In genomic region chr2:160387558-160388262, GRCh38 we compare ENCODE assay signal across 8 cellular contexts.
DNase-seq lines count a peak whose midpoint lies in the region; ATAC-seq and TF ChIP-seq lines count a peak whose summit lies in the region.

No MANE protein-coding gene starts in this region.

- no peak for TF ChIP-seq POLR2A in sigmoid colon (IDR thresholded peaks at IDR 0.05)

- TF ChIP-seq CTCF in glutamatergic neuron (IDR thresholded peaks at IDR 0.05; ENCODE audit: partially characterized antibody, unreplicated experiment): no peak
- no peak for TF ChIP-seq CTCF in sigmoid colon (IDR thresholded peaks at IDR 0.05)

- no peaks in the 10 kb centered on the region for H3K27me3 Mint-ChIP-seq in activated T-helper 1 cell treated with anti-CD3 and anti-CD28 coated beads, Interleukin-12 subunit alpha, Interleukin-12 subunit beta, Interleukin-2, Interleukin-4 antibody, amounts not matched to agents 30 ng/mL and 10 ng/mL and 1 ng/mL, durations not matched to agents 14 hours and 24 hours and 36 hours (ENCODE audit: insufficient read depth)
- peaks cover 12% of the 10 kb centered on the region for H3K27me3 Mint-ChIP-seq in glutamatergic neuron (ENCODE audit: unreplicated experiment)

- peak overlapping the region; percentile 15 for H3K4me3 Mint-ChIP-seq in activated T-helper 1 cell treated with anti-CD3 and anti-CD28 coated beads, Interleukin-12 subunit alpha, Interleukin-12 subunit beta, Interleukin-2, Interleukin-4 antibody, amounts not matched to agents 30 ng/mL and 10 ng/mL and 1 ng/mL, durations not matched to agents 14 hours and 24 hours and 36 hours
- H3K4me3 Mint-ChIP-seq in glutamatergic neuron (ENCODE audit: unreplicated experiment): peak overlapping the region; percentile 55

- peak overlapping the region; percentile 40 for H3K27ac Mint-ChIP-seq in activated T-helper 1 cell treated with anti-CD3 and anti-CD28 coated beads, Interleukin-12 subunit alpha, Interleukin-12 subunit beta, Interleukin-2, Interleukin-4 antibody, amounts not matched to agents 30 ng/mL and 10 ng/mL and 1 ng/mL, durations not matched to agents 14 hours and 24 hours and 36 hours
- H3K27ac Mint-ChIP-seq in glutamatergic neuron (ENCODE audit: unreplicated experiment): peak overlapping the region; percentile 55

- H3K4me1 ChIP-seq in sigmoid colon: peaks cover 0 to 91% (median 73%) of the 10 kb centered on the region in 4 donors

- peak overlapping the region; percentile 74 to 88 (median 80) for H3K27ac ChIP-seq in sigmoid colon

- no peaks in the 10 kb centered on the region for H3K36me3 ChIP-seq in sigmoid colon

- H3K9me3 ChIP-seq in sigmoid colon: no peaks in the 10 kb centered on the region

- H3K4me1 Mint-ChIP-seq in activated T-helper 1 cell treated with anti-CD3 and anti-CD28 coated beads, Interleukin-12 subunit alpha, Interleukin-12 subunit beta, Interleukin-2, Interleukin-4 antibody, amounts not matched to agents 30 ng/mL and 10 ng/mL and 1 ng/mL, durations not matched to agents 14 hours and 24 hours and 36 hours (ENCODE audit: low read depth): peaks cover 63% of the 10 kb centered on the region
- peaks cover 53% of the 10 kb centered on the region for H3K4me1 Mint-ChIP-seq in glutamatergic neuron (ENCODE audit: low read depth, unreplicated experiment)

- H3K9me3 Mint-ChIP-seq in activated T-helper 1 cell treated with anti-CD3 and anti-CD28 coated beads, Interleukin-12 subunit alpha, Interleukin-12 subunit beta, Interleukin-2, Interleukin-4 antibody, amounts not matched to agents 30 ng/mL and 10 ng/mL and 1 ng/mL, durations not matched to agents 14 hours and 24 hours and 36 hours: no peaks in the 10 kb centered on the region
- H3K9me3 Mint-ChIP-seq in glutamatergic neuron (ENCODE audit: unreplicated experiment): peaks cover 6% of the 10 kb centered on the region

- WGBS in sigmoid colon, 2 donors: 63 to 78% methylated on average over 3 of the region's 3 CpGs

- H3K36me3 Mint-ChIP-seq in activated T-helper 1 cell treated with anti-CD3 and anti-CD28 coated beads, Interleukin-12 subunit alpha, Interleukin-12 subunit beta, Interleukin-2, Interleukin-4 antibody, amounts not matched to agents 30 ng/mL and 10 ng/mL and 1 ng/mL, durations not matched to agents 14 hours and 24 hours and 36 hours (ENCODE audit: low read depth): peaks cover 7% of the 10 kb centered on the region
- H3K36me3 Mint-ChIP-seq in glutamatergic neuron (ENCODE audit: unreplicated experiment): no peaks in the 10 kb centered on the region

- no peak for ATAC-seq in GM21737 (IDR thresholded peaks at IDR 0.05; ENCODE audit: unreplicated experiment)
- ATAC-seq in HG03460 (IDR thresholded peaks at IDR 0.05; ENCODE audit: unreplicated experiment): no peak

- peak; percentile 97 for DNase-seq in ELR (ENCODE audit: low read depth)
- DNase-seq in activated T-helper 1 cell treated with anti-CD3 and anti-CD28 coated beads, Interleukin-12 subunit alpha, Interleukin-12 subunit beta, Interleukin-2, Interleukin-4 antibody, amounts not matched to agents 30 ng/mL and 10 ng/mL and 1 ng/mL, durations not matched to agents 14 hours and 24 hours and 36 hours (ENCODE audit: low spot score): no peak
- DNase-seq in glutamatergic neuron: no peak
- DNase-seq in sigmoid colon: peak; percentile 95
- DNase-seq in NAMALWA (ENCODE audit: low spot score): no peak
- no peak for DNase-seq in OCI-M2 (lab: John Stamatoyannopoulos, UW; ENCODE audit: unreplicated experiment)

- H3K4me3 ChIP-seq in sigmoid colon: no peak overlapping the region

- intact Hi-C loops in activated T-helper 1 cell treated with anti-CD3 and anti-CD28 coated beads, Interleukin-12 subunit alpha, Interleukin-12 subunit beta, Interleukin-2, Interleukin-4 antibody, amounts not matched to agents 30 ng/mL and 10 ng/mL and 1 ng/mL, durations not matched to agents 14 hours and 24 hours and 36 hours (cut with micrococcal nuclease): loop anchor here (1.0 kb wide), 1 partner anchor 15 kb away; no protein-coding TSS in a partner anchor
- intact Hi-C loops in sigmoid colon (cut with DNase I): no loop called here

- TF ChIP-seq EP300 in sigmoid colon (IDR thresholded peaks at IDR 0.05): peak in 3 of 4 donors; percentile 31 to 85 (median 83)

- H3K27me3 ChIP-seq in sigmoid colon: no peaks in the 10 kb centered on the region

Comparison
In these comparisons a context has a peak if more than half of its experiments do, and no peak if none do; other contexts are left out.
1. DNase-seq: peak in ELR (single experiment) and sigmoid colon (single experiment); none in activated T-helper 1 cell treated with anti-CD3 and anti-CD28 coated beads, Interleukin-12 subunit alpha, Interleukin-12 subunit beta, Interleukin-2, Interleukin-4 antibody, amounts not matched to agents 30 ng/mL and 10 ng/mL and 1 ng/mL, durations not matched to agents 14 hours and 24 hours and 36 hours (single experiment), glutamatergic neuron (single experiment), NAMALWA (single experiment) and OCI-M2 (single experiment).